Comparison of ENCODE assay signal across 8 cellular contexts in genomic region chr22:41682033-41682807, GRCh38. TPM values are rescaled to one million over a fixed set of nuclear protein-coding genes. Genes with fewer than 3 reads are reported as not detected.
A peak's percentile ranks its signal among the peaks of the same experiment; 100 is the strongest.
DNase-seq lines count a peak whose midpoint lies in the region; ATAC-seq and TF ChIP-seq lines count a peak whose summit lies in the region.

No MANE protein-coding gene starts in this region.

- no peaks in the 10 kb centered on the region for H3K27me3 ChIP-seq in NT2/D1 (ENCODE audit: insufficient read depth, insufficient read length)
- no peaks in the 10 kb centered on the region for H3K27me3 ChIP-seq in mononuclear cell (ENCODE audit: insufficient read depth, low read length)

- H3K4me3 ChIP-seq in GM12864 (ENCODE audit: low read depth, low read length) (peak overlapping the region; percentile 70), NT2/D1 (ENCODE audit: insufficient read length, low read depth) (peak overlapping the region; percentile 64), epithelial cell of esophagus (ENCODE audit: low read length) (peak overlapping the region; percentile 69), mononuclear cell (ENCODE audit: low read length) (peak overlapping the region; percentile 62)

- peak; percentile 58 for ATAC-seq in HG03139 (IDR thresholded peaks at IDR 0.05; ENCODE audit: unreplicated experiment)

- H3K9me3 ChIP-seq in NT2/D1 (ENCODE audit: insufficient read depth, low read length) (no peaks in the 10 kb centered on the region), mononuclear cell (ENCODE audit: low read depth, low read length) (no peaks in the 10 kb centered on the region)

- no peaks in the 10 kb centered on the region for H3K4me1 ChIP-seq in NT2/D1 (ENCODE audit: insufficient read depth, insufficient read length)
- H3K4me1 ChIP-seq in mononuclear cell (ENCODE audit: insufficient read depth, low read length), result peaks cover 15% of the 10 kb centered on the region

- H3K9ac ChIP-seq in NT2/D1 (ENCODE audit: insufficient read length, low read depth), result peak overlapping the region; percentile 74

- DNase-seq in GM12864 (ENCODE audit: low read depth) (no peak), NT2/D1 (ENCODE audit: low read depth, low spot score) (no peak), activated T-cell treated with anti-CD3 and anti-CD28 coated beads for 1 hour (ENCODE audit: low read depth) (peak; percentile 72), epithelial cell of esophagus (ENCODE audit: low read depth) (peak; percentile 85), H4 (ENCODE audit: low spot score) (no peak)
- peak; percentile 62 to 70 for DNase-seq in stimulated activated CD8-positive, alpha-beta memory T cell treated with anti-CD3 and anti-CD28 coated beads, Interleukin-15, amount 100 ng/mL, for 4 hours (ENCODE audit: low read depth in 2 of 2)

- TF ChIP-seq CTCF in GM12864 (IDR thresholded peaks at IDR 0.05; ENCODE audit: low read depth, low read length, missing control alignments), result no peak
- TF ChIP-seq CTCF in epithelial cell of esophagus (IDR thresholded peaks at IDR 0.05; ENCODE audit: insufficient read depth, low read depth, low read length, missing control alignments), result no peak

- peaks cover 44% of the 10 kb centered on the region for H3K36me3 ChIP-seq in NT2/D1 (ENCODE audit: insufficient read depth, insufficient read length, low read length)

RNA-seq across cellular contexts. Expression of gene SNU13, which starts 6.4 kb away (rescaled TPM):
- total RNA-seq in mononuclear cell, result 66.3 TPM
- 112 and 113 TPM in 2 replicates for total RNA-seq in H4 (2014; rRNA removed; shearing (Covaris generic))

RNA-seq across cellular contexts. Expression of gene MEI1, which starts 17.1 kb away (rescaled TPM):
- total RNA-seq in mononuclear cell, result 63.5 TPM
- total RNA-seq in H4 (2014; rRNA removed; shearing (Covaris generic)), result not detected in 2 replicates

Comparison
In these comparisons a context has a peak if more than half of its experiments do, and no peak if none do; other contexts are left out.
1. DNase-seq: peak in activated T-cell treated with anti-CD3 and anti-CD28 coated beads for 1 hour (single experiment), epithelial cell of esophagus (single experiment) and stimulated activated CD8-positive, alpha-beta memory T cell treated with anti-CD3 and anti-CD28 coated beads, Interleukin-15, amount 100 ng/mL, for 4 hours (2 of 2); none in GM12864 (single experiment), NT2/D1 (single experiment) and H4 (single experiment).
2. RNA of gene MEI1, which starts 17.1 kb away (total RNA-seq): 63.5 TPM in mononuclear cell (single experiment); not detected in H4; every median in the first group is over 10 times any median in the second.
3. Peak in every context shown above with its lines, with median percentiles within 50 percentile points of each other: H3K4me3 ChIP-seq.